ENCODE assay signal across 1 cellular context in genomic region chr7:22700559-22701002, GRCh38.
TF ChIP-seq lines count a peak whose summit lies in the region.

No MANE protein-coding gene starts in this region.

TF ChIP-seq in GM12878, 131 proteins besides CTCF, POLR2A, EP300 and RAD21 (continued from another document):
- TF ChIP-seq YY1 (IDR thresholded peaks at IDR 0.05; ENCODE audit: low read depth, low read length) (no peak), NFIC (IDR thresholded peaks at IDR 0.05; ENCODE audit: low read depth, low read length) (no peak), JUND (IDR thresholded peaks at IDR 0.05; ENCODE audit: low read depth, low read length) (no peak)
- TF ChIP-seq, protein P1, sequence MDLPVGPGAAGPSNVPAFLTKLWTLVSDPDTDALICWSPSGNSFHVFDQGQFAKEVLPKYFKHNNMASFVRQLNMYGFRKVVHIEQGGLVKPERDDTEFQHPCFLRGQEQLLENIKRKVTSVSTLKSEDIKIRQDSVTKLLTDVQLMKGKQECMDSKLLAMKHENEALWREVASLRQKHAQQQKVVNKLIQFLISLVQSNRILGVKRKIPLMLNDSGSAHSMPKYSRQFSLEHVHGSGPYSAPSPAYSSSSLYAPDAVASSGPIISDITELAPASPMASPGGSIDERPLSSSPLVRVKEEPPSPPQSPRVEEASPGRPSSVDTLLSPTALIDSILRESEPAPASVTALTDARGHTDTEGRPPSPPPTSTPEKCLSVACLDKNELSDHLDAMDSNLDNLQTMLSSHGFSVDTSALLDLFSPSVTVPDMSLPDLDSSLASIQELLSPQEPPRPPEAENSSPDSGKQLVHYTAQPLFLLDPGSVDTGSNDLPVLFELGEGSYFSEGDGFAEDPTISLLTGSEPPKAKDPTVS (IDR thresholded peaks at IDR 0.05; ENCODE audit: low read depth, low read length): no peak
TF ChIP-seq in GM12878: peak in this region for 0.
